In the genomic region with DNA sequence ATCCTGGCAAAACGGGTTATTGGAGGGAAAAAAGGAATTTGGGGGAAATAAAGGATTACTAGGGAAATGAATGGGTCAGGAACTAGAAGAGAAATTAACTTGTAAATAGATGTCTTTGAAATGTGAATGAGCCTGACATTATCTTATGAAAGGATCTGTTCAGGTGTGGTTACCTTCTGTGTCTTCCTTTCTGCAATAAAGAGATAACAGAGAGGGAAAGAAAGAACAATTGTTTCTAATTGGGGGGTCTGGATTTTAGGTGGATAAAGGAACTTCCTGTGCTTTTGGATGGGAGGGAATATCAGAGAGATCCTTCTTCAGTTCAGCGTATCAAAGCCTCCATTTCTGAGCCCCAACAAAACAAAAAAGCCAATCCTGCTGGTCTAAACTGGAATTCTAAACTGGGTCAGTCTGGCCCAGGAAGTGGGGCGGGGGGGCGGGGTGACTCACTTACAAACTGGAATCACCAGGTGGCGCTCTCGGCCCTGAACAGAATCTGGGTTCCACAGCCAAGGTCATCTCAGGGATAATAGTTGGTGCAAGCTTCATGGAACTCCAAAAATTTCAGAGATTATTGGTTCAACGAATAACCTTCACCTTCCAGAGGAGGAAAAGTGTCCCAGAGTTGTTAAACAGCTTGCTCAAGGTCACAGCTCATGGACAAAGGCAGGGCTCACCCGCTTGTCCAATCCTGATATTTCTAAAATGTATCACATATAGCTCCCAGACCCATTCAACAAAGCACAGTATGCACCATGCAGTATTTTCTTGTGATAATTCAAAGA, we compare ENCODE assay signal across 8 cellular contexts. TPM values are rescaled to one million over a fixed set of nuclear protein-coding genes. Genes with fewer than 3 reads are reported as not detected.
A peak's percentile ranks its signal among the peaks of the same experiment; 100 is the strongest.
DNase-seq lines count a peak whose midpoint lies in the region; ATAC-seq, FAIRE-seq and TF ChIP-seq lines count a peak whose summit lies in the region.

No MANE protein-coding gene starts in this region.

- DNase-seq in A673 (ENCODE audit: low spot score), result peak; percentile 74
- DNase-seq in GM18507 (ENCODE audit: extremely low spot score, insufficient read length, low read depth), result peak; percentile 62
- DNase-seq in HuH-7 (ENCODE audit: low spot score), result peak; percentile 61
- DNase-seq in RCC 7860 (ENCODE audit: low spot score), result peak; percentile 38
- DNase-seq in foreskin fibroblast, result peak; percentile 50 to 83
- peak; percentile 75 for DNase-seq in neural progenitor cell (ENCODE audit: low spot score)
- DNase-seq in thoracic aorta (ENCODE audit: low spot score), result no peak

- peak overlapping the region; percentile 45 for H3K4me2 ChIP-seq in neural progenitor cell

- H3K79me2 ChIP-seq in neural progenitor cell (ENCODE audit: low read depth), result no peaks in the 10 kb centered on the region

- peak overlapping the region; percentile 50 for H3K4me3 Mint-ChIP-seq in activated T-helper 17 cell treated with anti-CD3 and anti-CD28 coated beads, Interleukin-2, amount 50 U/mL, for 72 hours
- peak overlapping the region; percentile 33 for H3K4me3 Mint-ChIP-seq in neural progenitor cell

- POLR2A ChIA-PET in A673 (lab: Charles Lee; ENCODE audit: low non-redundant PET), result no interaction called here

- peak overlapping the region; percentile 12 for H3K9ac ChIP-seq in neural progenitor cell

- TF ChIP-seq CTCF in A673 (conservative IDR thresholded peaks at IDR 0.05; ENCODE audit: low read depth, low read length) (peak; percentile 55), foreskin fibroblast (IDR thresholded peaks at IDR 0.05; ENCODE audit: low read depth, low read length) (peak; percentile 39), neural progenitor cell (IDR thresholded peaks at IDR 0.05) (peak; percentile 75), thoracic aorta (IDR thresholded peaks at IDR 0.05) (peak; percentile 67)

- H4K20me1 ChIP-seq in neural progenitor cell (ENCODE audit: low read depth), result no peaks in the 10 kb centered on the region

- no peaks in the 10 kb centered on the region for H3K9me3 ChIP-seq in A673 (ENCODE audit: low read depth, low read length, poor library complexity, severe bottlenecking)
- no peaks in the 10 kb centered on the region for H3K9me3 ChIP-seq in neural progenitor cell (ENCODE audit: low read depth)
- no peaks in the 10 kb centered on the region for H3K9me3 ChIP-seq in thoracic aorta

- peak overlapping the region; percentile 23 for H2AFZ ChIP-seq in neural progenitor cell (replicated peaks)

- CTCF ChIA-PET in A673 (lab: Charles Lee), result interaction anchor here (0.9 to 1.5 kb wide), 3 partner anchors 15 to 257 kb away, joined by 3 to 9 read pairs (median 5); a partner anchor contains a TSS

- no peaks in the 10 kb centered on the region for H3K9me3 Mint-ChIP-seq in activated T-helper 17 cell treated with anti-CD3 and anti-CD28 coated beads, Interleukin-2, amount 50 U/mL, for 72 hours
- no peaks in the 10 kb centered on the region for H3K9me3 Mint-ChIP-seq in neural progenitor cell

- no peaks in the 10 kb centered on the region for H3K27me3 Mint-ChIP-seq in activated T-helper 17 cell treated with anti-CD3 and anti-CD28 coated beads, Interleukin-2, amount 50 U/mL, for 72 hours
- peaks cover 2% of the 10 kb centered on the region for H3K27me3 Mint-ChIP-seq in neural progenitor cell (ENCODE audit: insufficient read depth, low read depth)

- H3K27ac ChIP-seq in A673 (ENCODE audit: low read depth, low read length, poor library complexity, severe bottlenecking), result no peak overlapping the region
- H3K27ac ChIP-seq in neural progenitor cell, result no peak overlapping the region
- H3K27ac ChIP-seq in thoracic aorta, result no peak overlapping the region

- peak; percentile 85 for ATAC-seq in activated T-helper 17 cell treated with anti-CD3 and anti-CD28 coated beads, Interleukin-2, amount 50 U/mL, for 72 hours (replicated peaks)
- ATAC-seq in thoracic aorta (ENCODE audit: insufficient number of reproducible peaks, low FRiP score, low read depth), result no peak

- BruUV-seq in A673 (replicated peaks; lab: Mats Ljungman, UMichigan), result no TSS peak

- H3K36me3 Mint-ChIP-seq in activated T-helper 17 cell treated with anti-CD3 and anti-CD28 coated beads, Interleukin-2, amount 50 U/mL, for 72 hours (ENCODE audit: low read depth), result no peaks in the 10 kb centered on the region
- H3K36me3 Mint-ChIP-seq in neural progenitor cell, result peaks cover 5% of the 10 kb centered on the region

- H3K36me3 ChIP-seq in A673 (ENCODE audit: insufficient read depth, low read length, poor library complexity, severe bottlenecking), result no peaks in the 10 kb centered on the region
- no peaks in the 10 kb centered on the region for H3K36me3 ChIP-seq in neural progenitor cell
- H3K36me3 ChIP-seq in thoracic aorta, result no peaks in the 10 kb centered on the region

- FAIRE-seq in GM18507 (lab: Jason Lieb, UNC) (peak; percentile 41), RCC 7860 (lab: Jason Lieb, UNC) (no peak)

- peaks cover 25% of the 10 kb centered on the region for H3F3A ChIP-seq in neural progenitor cell (ENCODE audit: low read depth)

- H3K4me3 ChIP-seq in A673 (ENCODE audit: low read depth, low read length, poor library complexity, severe bottlenecking) (no peak overlapping the region), foreskin fibroblast (ENCODE audit: low read depth in 1 of 2, low read length in 2 of 2) (no peak overlapping the region), neural progenitor cell (no peak overlapping the region), thoracic aorta (no peak overlapping the region)

- H3K27ac Mint-ChIP-seq in activated T-helper 17 cell treated with anti-CD3 and anti-CD28 coated beads, Interleukin-2, amount 50 U/mL, for 72 hours, result peak overlapping the region; percentile 91
- peak overlapping the region; percentile 76 for H3K27ac Mint-ChIP-seq in neural progenitor cell

- intact Hi-C loops in A673 (cut with micrococcal nuclease; ENCODE audit: unreplicated experiment), result loop anchor here (2.0 kb wide), 1 partner anchor 256 kb away; a partner anchor contains a TSS

- H3K4me1 Mint-ChIP-seq in activated T-helper 17 cell treated with anti-CD3 and anti-CD28 coated beads, Interleukin-2, amount 50 U/mL, for 72 hours, result peaks cover 7% of the 10 kb centered on the region
- peaks cover 11% of the 10 kb centered on the region for H3K4me1 Mint-ChIP-seq in neural progenitor cell

- no peaks in the 10 kb centered on the region for H3K27me3 ChIP-seq in A673 (replicated peaks; ENCODE audit: insufficient read depth, low read depth, low read length, poor library complexity)
- H3K27me3 ChIP-seq in neural progenitor cell, result no peaks in the 10 kb centered on the region
- H3K27me3 ChIP-seq in thoracic aorta (replicated peaks; ENCODE audit: insufficient read depth), result no peaks in the 10 kb centered on the region

- H3K4me1 ChIP-seq in A673 (ENCODE audit: insufficient read depth, low read length, poor library complexity, severe bottlenecking) (no peaks in the 10 kb centered on the region), neural progenitor cell (peaks cover 10% of the 10 kb centered on the region), thoracic aorta (ENCODE audit: control insufficient read depth in 1 of 2, low read depth in 2 of 2) (no peaks in the 10 kb centered on the region)

RNA-seq across cellular contexts. Expression of a gene that starts 15.2 kb away (rescaled TPM):
- total RNA-seq in A673 (2021) (312 TPM in 2 replicates), neural progenitor cell (ENCODE audit: low replicate concordance) (266 and 406 TPM in 2 replicates), thoracic aorta (100 to 1,000 TPM; 248 to 385 TPM)
- 100 to 1,000 TPM in 1 of 2 donors, 10 to 100 TPM in 1; 86.0 to 182 TPM for total RNA-seq in activated T-helper 17 cell treated with anti-CD3 and anti-CD28 coated beads, Interleukin-2, amount 50 U/mL, for 72 hours

RNA-seq across cellular contexts. Expression of a gene that starts 17.0 kb away (rescaled TPM):
- total RNA-seq in A673 (2021), result 7.7 and 9.9 TPM in 2 replicates
- total RNA-seq in activated T-helper 17 cell treated with anti-CD3 and anti-CD28 coated beads, Interleukin-2, amount 50 U/mL, for 72 hours, result 1 to 10 TPM; 5.9 to 9.6 TPM
- total RNA-seq in neural progenitor cell (ENCODE audit: low replicate concordance), result 22.6 and 57.9 TPM in 2 replicates
- 10 to 100 TPM; 13.0 to 21.9 TPM for total RNA-seq in thoracic aorta

RNA-seq across cellular contexts. Expression of a gene that starts 59.8 kb away (rescaled TPM):
- total RNA-seq in A673 (2021) (97.9 and 122 TPM in 2 replicates), neural progenitor cell (ENCODE audit: low replicate concordance) (21.2 and 26.0 TPM in 2 replicates), thoracic aorta (10 to 100 TPM; 88.9 to 95.1 TPM)
- total RNA-seq in activated T-helper 17 cell treated with anti-CD3 and anti-CD28 coated beads, Interleukin-2, amount 50 U/mL, for 72 hours, result 10 to 100 TPM; 59.5 to 76.7 TPM
